Comparison of ENCODE assay signal across 18 cellular contexts in genomic region chr4:100649478-100649877, GRCh38.
"Had no signal": no experiment of that assay in that cellular context is flagged by ENCODE, and none has a peak within 500 bp of the region (broad histone marks: within the 10 kb centered on the region; RNA-seq: fewer than 3 reads in every experiment).

No MANE protein-coding gene starts in this region.

- H3K36me3 Mint-ChIP-seq: immature natural killer cell; naive thymus-derived CD4-positive, alpha-beta T cell; type B pancreatic cell had no signal

- H3K9me3 ChIP-seq: colonic mucosa, esophagus muscularis mucosa had no signal

- H3K4me3 Mint-ChIP-seq: activated naive CD4-positive, alpha-beta T cell treated with anti-CD3 and anti-CD28 coated beads for 36 hours; activated naive CD8-positive, alpha-beta T cell treated with anti-CD3 and anti-CD28 coated beads, Interleukin-2, amount 50 U/mL, for 24 hours; immature natural killer cell; naive thymus-derived CD4-positive, alpha-beta T cell; stimulated activated naive CD8-positive, alpha-beta T cell treated with anti-CD3 and anti-CD28 coated beads, Interleukin-15, Interleukin-2, amounts not matched to agents 100 ng/mL and 50 ng/mL, for 24 hours; type B pancreatic cell had no signal

- H3K27ac ChIP-seq: colonic mucosa, esophagus muscularis mucosa, foreskin keratinocyte, parathyroid adenoma had no signal

- H3K27me3 ChIP-seq: colonic mucosa, esophagus muscularis mucosa, foreskin keratinocyte had no signal

- H3K36me3 ChIP-seq: colonic mucosa, esophagus muscularis mucosa had no signal

- H3K27ac Mint-ChIP-seq: activated naive CD4-positive, alpha-beta T cell treated with anti-CD3 and anti-CD28 coated beads for 36 hours; activated naive CD8-positive, alpha-beta T cell treated with anti-CD3 and anti-CD28 coated beads, Interleukin-2, amount 50 U/mL, for 24 hours; activated T-helper 2 cell treated with anti-CD3 and anti-CD28 coated beads, Interferon-gamma antibody, Interleukin-2, Interleukin-4, amounts not matched to agents 10 μg/mL and 5 μg/mL and 100 μg/mL, durations not matched to agents 14 hours and 24 hours and 36 hours; immature natural killer cell; naive thymus-derived CD4-positive, alpha-beta T cell; stimulated activated naive CD8-positive, alpha-beta T cell treated with anti-CD3 and anti-CD28 coated beads, Interleukin-15, Interleukin-2, amounts not matched to agents 100 ng/mL and 50 ng/mL, for 24 hours; type B pancreatic cell had no signal

- H3K4me3 ChIP-seq: colonic mucosa, esophagus muscularis mucosa, lung, skin epidermis had no signal

- DNase-seq: activated CD4-positive, CD25-positive, alpha-beta regulatory T cell treated with anti-CD3 and anti-CD28 coated beads, Interleukin-2, amount 50 U/mL, for 72 hours; activated naive CD4-positive, alpha-beta T cell treated with anti-CD3 and anti-CD28 coated beads for 36 hours; activated naive CD8-positive, alpha-beta T cell treated with anti-CD3 and anti-CD28 coated beads, Interleukin-2, amount 50 U/mL, for 24 hours; central memory CD4-positive, alpha-beta T cell; colonic mucosa; foreskin keratinocyte; glutamatergic neuron; immature natural killer cell; naive thymus-derived CD4-positive, alpha-beta T cell; T-helper 1 cell; T1000 had no signal

- H3K4me1 Mint-ChIP-seq: activated naive CD8-positive, alpha-beta T cell treated with anti-CD3 and anti-CD28 coated beads, Interleukin-2, amount 50 U/mL, for 24 hours; immature natural killer cell; naive thymus-derived CD4-positive, alpha-beta T cell had no signal

- H2AFZ ChIP-seq: parathyroid adenoma had no signal

- H3K27me3 Mint-ChIP-seq: type B pancreatic cell had no signal

- H3K79me2 ChIP-seq: parathyroid adenoma had no signal

- H3K9ac ChIP-seq: parathyroid adenoma had no signal

- ATAC-seq: activated naive CD8-positive, alpha-beta T cell treated with anti-CD3 and anti-CD28 coated beads, Interleukin-2, amount 50 U/mL, for 24 hours; foreskin keratinocyte; naive thymus-derived CD4-positive, alpha-beta T cell had no signal

- H3K9me3 Mint-ChIP-seq: activated naive CD4-positive, alpha-beta T cell treated with anti-CD3 and anti-CD28 coated beads for 36 hours; activated naive CD8-positive, alpha-beta T cell treated with anti-CD3 and anti-CD28 coated beads, Interleukin-2, amount 50 U/mL, for 24 hours; activated T-helper 2 cell treated with anti-CD3 and anti-CD28 coated beads, Interferon-gamma antibody, Interleukin-2, Interleukin-4, amounts not matched to agents 10 μg/mL and 5 μg/mL and 100 μg/mL, durations not matched to agents 14 hours and 24 hours and 36 hours; stimulated activated naive CD8-positive, alpha-beta T cell treated with anti-CD3 and anti-CD28 coated beads, Interleukin-15, Interleukin-2, amounts not matched to agents 100 ng/mL and 50 ng/mL, for 24 hours; type B pancreatic cell had no signal

- H3K4me1 ChIP-seq: colonic mucosa, esophagus muscularis mucosa, parathyroid adenoma had no signal
